20 cellular contexts compared by ENCODE assay signal in the genomic region with DNA sequence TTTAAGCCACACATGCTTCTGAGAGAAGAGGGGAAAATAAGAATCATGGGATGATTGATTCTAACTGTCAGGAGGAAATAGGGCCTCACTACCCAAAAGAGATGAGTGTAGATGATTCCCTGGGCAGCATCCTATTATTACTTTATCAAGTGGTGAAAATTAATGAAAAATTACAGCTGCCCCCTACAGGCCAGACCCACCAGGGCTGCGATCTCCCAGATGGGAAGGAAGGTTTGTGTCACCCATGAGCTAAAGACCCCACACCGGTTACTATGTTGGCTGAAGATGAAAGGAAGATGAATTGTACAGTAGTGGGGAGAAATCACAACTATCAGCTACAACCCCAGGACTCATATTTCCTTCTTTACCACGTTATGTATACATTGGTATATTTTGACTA. TPM values are rescaled to one million over a fixed set of nuclear protein-coding genes. Genes with fewer than 3 reads are reported as not detected.
DNase-seq lines count a peak whose midpoint lies in the region; ATAC-seq and TF ChIP-seq lines count a peak whose summit lies in the region.
"Had no signal": no experiment of that assay in that cellular context is flagged by ENCODE, and none has a peak within 500 bp of the region (broad histone marks: within the 10 kb centered on the region; RNA-seq: fewer than 3 reads in every experiment).

No MANE protein-coding gene starts in this region.

- H3K9me3 Mint-ChIP-seq in activated CD4-positive, alpha-beta memory T cell treated with anti-CD3 and anti-CD28 coated beads, Interleukin-2, amount 10 ng/mL, durations not matched to agents 7 days and 5 days = no peaks in the 10 kb centered on the region
- H3K9me3 Mint-ChIP-seq: activated T-cell treated with anti-CD3 and anti-CD28 coated beads, Interleukin-2, amount 50 U/mL, for 72 hours; stimulated activated effector memory CD8-positive, alpha-beta T cell treated with anti-CD3 and anti-CD28 coated beads, Interleukin-12 subunit alpha, Interleukin-12 subunit beta, amount 100 ng/mL, for 72 hours had no signal

- no peaks in the 10 kb centered on the region for H3K4me1 Mint-ChIP-seq in activated CD4-positive, alpha-beta memory T cell treated with anti-CD3 and anti-CD28 coated beads, Interleukin-2, amount 10 ng/mL, durations not matched to agents 7 days and 5 days
- H3K4me1 Mint-ChIP-seq: activated CD8-positive, alpha-beta memory T cell treated with anti-CD3 and anti-CD28 coated beads, Interleukin-2, amount 10 ng/mL, durations not matched to agents 7 days and 5 days; stimulated activated effector memory CD8-positive, alpha-beta T cell treated with anti-CD3 and anti-CD28 coated beads, Interleukin-12 subunit alpha, Interleukin-12 subunit beta, amount 100 ng/mL, for 72 hours had no signal

- no peak for TF ChIP-seq POLR2A in HCT116 (IDR thresholded peaks at IDR 0.05; ENCODE audit: borderline replicate concordance, extremely low read depth, insufficient read depth, insufficient read length)
- TF ChIP-seq POLR2A in breast epithelium (IDR thresholded peaks at IDR 0.05) = no peak

- H3K9ac ChIP-seq in HCT116 (ENCODE audit: low read length) = no peak overlapping the region

- H3K27ac ChIP-seq in HCT116 (ENCODE audit: low read depth, low read length) = no peak overlapping the region
- no peak overlapping the region for H3K27ac ChIP-seq in breast epithelium
- H3K27ac ChIP-seq: RWPE1 had no signal

- in situ Hi-C loops in astrocyte of the spinal cord (cut with HindIII; ENCODE audit: low sequenced_read_pairs) = no loop called here

- H3K4me3 ChIP-seq in BE2C (ENCODE audit: low read depth, low read length) (no peak overlapping the region), HCT116 (replicated peaks in 1 of 2; ENCODE audit: low read depth in 1 of 2, low read length in 2 of 2) (no peak overlapping the region), astrocyte of the spinal cord (ENCODE audit: low read depth, low read length) (no peak overlapping the region), breast epithelium (no peak overlapping the region)

- H2AFZ ChIP-seq in HCT116 (ENCODE audit: low read depth, low read length, poor library complexity, severe bottlenecking) = no peak overlapping the region

- no peak overlapping the region for H3K27ac Mint-ChIP-seq in activated CD4-positive, alpha-beta memory T cell treated with anti-CD3 and anti-CD28 coated beads, Interleukin-2, amount 10 ng/mL, durations not matched to agents 7 days and 5 days
- H3K27ac Mint-ChIP-seq: activated CD8-positive, alpha-beta memory T cell treated with anti-CD3 and anti-CD28 coated beads, Interleukin-2, amount 10 ng/mL, durations not matched to agents 7 days and 5 days; activated T-cell treated with anti-CD3 and anti-CD28 coated beads, Interleukin-2, amount 50 U/mL, for 72 hours; stimulated activated effector memory CD8-positive, alpha-beta T cell treated with anti-CD3 and anti-CD28 coated beads, Interleukin-12 subunit alpha, Interleukin-12 subunit beta, amount 100 ng/mL, for 72 hours had no signal

- no peaks in the 10 kb centered on the region for H3K79me2 ChIP-seq in HCT116 (ENCODE audit: insufficient read depth, low read length)

- RAD21 ChIA-PET in HCT116 (lab: Charles Lee; ENCODE audit: low non-redundant PET in 1 of 2, low total read pairs in 2 of 2, uncharacterized antibody in 2 of 2, unreplicated experiment in 2 of 2) = no interaction called here

- intact Hi-C loops in HCT116 (cut with micrococcal nuclease) (no loop called here), breast epithelium (cut with DNase I; ENCODE audit: low total_unique reads) (no loop called here), posterior vena cava (cut with DNase I) (no loop called here)

- POLR2A ChIA-PET in HCT116 (lab: Charles Lee) = no interaction called here
- POLR2A ChIA-PET in activated CD4-positive, alpha-beta memory T cell treated with anti-CD3 and anti-CD28 coated beads, Interleukin-2, amount 10 ng/mL, durations not matched to agents 7 days and 5 days (lab: Charles Lee) = no interaction called here

- TF ChIP-seq CTCF in BE2C (IDR thresholded peaks at IDR 0.05; ENCODE audit: low read depth, low read length) = peak; percentile 39
- TF ChIP-seq CTCF in HCT116 (IDR thresholded peaks at IDR 0.05 in 2 of 3, conservative IDR thresholded peaks at IDR 0.05 in 1 of 3; ENCODE audit: borderline replicate concordance in 1 of 3, insufficient read depth in 1 of 3, low read depth in 2 of 3, low read length in 2 of 3) = peak in 2 of 3 experiments; percentile 51 to 56; a peak in 4 of 6 replicates
- peak; percentile 27 for TF ChIP-seq CTCF in astrocyte of the spinal cord (IDR thresholded peaks at IDR 0.05; ENCODE audit: low read depth, low read length)
- no peak for TF ChIP-seq CTCF in breast epithelium (IDR thresholded peaks at IDR 0.05)

- peak; percentile 44; the same call in 1 of the 2 replicates for ATAC-seq in HCT116
- ATAC-seq: activated CD8-positive, alpha-beta memory T cell treated with anti-CD3 and anti-CD28 coated beads, Interleukin-2, amount 10 ng/mL, durations not matched to agents 7 days and 5 days; activated T-cell treated with anti-CD3 and anti-CD28 coated beads, Interleukin-2, amount 50 U/mL, for 72 hours; stimulated activated effector memory CD8-positive, alpha-beta T cell treated with anti-CD3 and anti-CD28 coated beads, Interleukin-12 subunit alpha, Interleukin-12 subunit beta, amount 100 ng/mL, for 72 hours had no signal

- H3K4me1 ChIP-seq in BE2C = peaks cover 4% of the 10 kb centered on the region
- no peaks in the 10 kb centered on the region for H3K4me1 ChIP-seq in HCT116 (ENCODE audit: control insufficient read depth in 1 of 2, insufficient read depth in 2 of 2, low read length in 2 of 2)
- H3K4me1 ChIP-seq in breast epithelium = no peaks in the 10 kb centered on the region

- no peaks in the 10 kb centered on the region for H3K9me3 ChIP-seq in BE2C
- no peaks in the 10 kb centered on the region for H3K9me3 ChIP-seq in HCT116 (ENCODE audit: control insufficient read depth in 1 of 2, insufficient read depth in 1 of 2, low read depth in 1 of 2, low read length in 2 of 2)
- H3K9me3 ChIP-seq in breast epithelium = no peaks in the 10 kb centered on the region

- H3K36me3 ChIP-seq in BE2C (no peaks in the 10 kb centered on the region), HCT116 (ENCODE audit: control insufficient read depth in 1 of 2, insufficient read depth in 2 of 2, low read length in 2 of 2) (no peaks in the 10 kb centered on the region), breast epithelium (no peaks in the 10 kb centered on the region)

- H3K36me3 Mint-ChIP-seq in activated CD4-positive, alpha-beta memory T cell treated with anti-CD3 and anti-CD28 coated beads, Interleukin-2, amount 10 ng/mL, durations not matched to agents 7 days and 5 days (ENCODE audit: low read depth) = peaks cover 3% of the 10 kb centered on the region
- H3K36me3 Mint-ChIP-seq: stimulated activated effector memory CD8-positive, alpha-beta T cell treated with anti-CD3 and anti-CD28 coated beads, Interleukin-12 subunit alpha, Interleukin-12 subunit beta, amount 100 ng/mL, for 72 hours had no signal

- no peak overlapping the region for H3K4me2 ChIP-seq in HCT116 (ENCODE audit: low read length)

- CTCF ChIA-PET in HCT116 (lab: Charles Lee) = interaction anchor here (0.7 to 1.2 kb wide), 3 partner anchors 9 to 17 kb away, joined by 3 to 5 read pairs (median 4); no protein-coding TSS in a partner anchor
- CTCF ChIA-PET in activated CD4-positive, alpha-beta memory T cell treated with anti-CD3 and anti-CD28 coated beads, Interleukin-2, amount 10 ng/mL, durations not matched to agents 7 days and 5 days (lab: Charles Lee) = no interaction called here

- H4K20me1 ChIP-seq in HCT116 (ENCODE audit: insufficient read depth) = no peaks in the 10 kb centered on the region

- no peak for TF ChIP-seq RAD21 in HCT116 (IDR thresholded peaks at IDR 0.05; ENCODE audit: low read depth)

- H3K27me3 Mint-ChIP-seq in activated CD4-positive, alpha-beta memory T cell treated with anti-CD3 and anti-CD28 coated beads, Interleukin-2, amount 10 ng/mL, durations not matched to agents 7 days and 5 days = no peaks in the 10 kb centered on the region
- H3K27me3 Mint-ChIP-seq: activated CD8-positive, alpha-beta memory T cell treated with anti-CD3 and anti-CD28 coated beads, Interleukin-2, amount 10 ng/mL, durations not matched to agents 7 days and 5 days had no signal

- no peak for DNase-seq in BE2C
- no peak for DNase-seq in HCT116 (ENCODE audit: low read depth, low spot score)
- DNase-seq in astrocyte of the spinal cord (ENCODE audit: low read depth, low spot score) = no peak
- peak; percentile 22 for DNase-seq in iPS-NIHi11 (ENCODE audit: low spot score)
- DNase-seq in activated CD4-positive, alpha-beta memory T cell treated with anti-CD3 and anti-CD28 coated beads, Interleukin-2, amount 10 ng/mL, durations not matched to agents 7 days and 5 days = no peak
- no peak for DNase-seq in breast epithelium (ENCODE audit: low spot score in 2 of 2)
- DNase-seq in MV-4-11 (lab: John Stamatoyannopoulos, UW) = no peak
- no peak for DNase-seq in posterior vena cava (ENCODE audit: low spot score)
- DNase-seq: activated CD4-positive, alpha-beta T cell treated with anti-CD3 and anti-CD28 coated beads for 48 hours; activated CD8-positive, alpha-beta memory T cell treated with anti-CD3 and anti-CD28 coated beads, Interleukin-2, amount 10 ng/mL, durations not matched to agents 7 days and 5 days; activated naive CD4-positive, alpha-beta T cell treated with Interleukin-2 at 50 U/mL for 16 hours; activated T-cell treated with anti-CD3 and anti-CD28 coated beads, Interleukin-2, amount 50 U/mL, for 72 hours; GOT3; NCI-H1694; NCI-H2171 treated with DMSO at 0.1 percent for 48 hours; NCI-H526 treated with DMSO at 0.1 percent for 48 hours; occipital lobe; substantia nigra had no signal

- BruUV-seq in HCT116 (replicated peaks; lab: Mats Ljungman, UMichigan) = no TSS peak

- H3K4me3 Mint-ChIP-seq in activated CD4-positive, alpha-beta memory T cell treated with anti-CD3 and anti-CD28 coated beads, Interleukin-2, amount 10 ng/mL, durations not matched to agents 7 days and 5 days = no peak overlapping the region
- H3K4me3 Mint-ChIP-seq: activated CD8-positive, alpha-beta memory T cell treated with anti-CD3 and anti-CD28 coated beads, Interleukin-2, amount 10 ng/mL, durations not matched to agents 7 days and 5 days; activated T-cell treated with anti-CD3 and anti-CD28 coated beads, Interleukin-2, amount 50 U/mL, for 72 hours; stimulated activated effector memory CD8-positive, alpha-beta T cell treated with anti-CD3 and anti-CD28 coated beads, Interleukin-12 subunit alpha, Interleukin-12 subunit beta, amount 100 ng/mL, for 72 hours had no signal

- no peaks in the 10 kb centered on the region for H3K27me3 ChIP-seq in BE2C
- H3K27me3 ChIP-seq in HCT116 (ENCODE audit: insufficient read depth, low read length) = no peaks in the 10 kb centered on the region
- no peaks in the 10 kb centered on the region for H3K27me3 ChIP-seq in breast epithelium

- no peaks in the 10 kb centered on the region for H3K9me2 ChIP-seq in HCT116 (ENCODE audit: insufficient read depth)

RNA-seq across cellular contexts. Expression of gene RFC3, which starts 49.5 kb away (rescaled TPM):
- 25.6 TPM for polyA plus RNA-seq in BE2C (2012; ENCODE audit: insufficient read depth, insufficient read length, low read depth)
- total RNA-seq in HCT116 (2021; ENCODE audit: unreplicated experiment) = 38.2 TPM
- polyA plus RNA-seq in HCT116 (2012) = 12.2 and 17.4 TPM in 2 replicates
- 10 to 100 TPM; 34.9 to 35.2 TPM for total RNA-seq in activated CD4-positive, alpha-beta memory T cell treated with anti-CD3 and anti-CD28 coated beads, Interleukin-2, amount 10 ng/mL, durations not matched to agents 7 days and 5 days
- total RNA-seq in breast epithelium = 10 to 100 TPM in 2 of 3 donors, 1 to 10 TPM in 1; 9.8 to 19.8 (median 10.7) TPM
- 1 to 10 TPM; 5.2 to 5.3 TPM for total RNA-seq in posterior vena cava

Comparison
In these comparisons a context has a peak if more than half of its experiments do, and no peak if none do; other contexts are left out.
1. CTCF ChIP-seq: peak in BE2C (single experiment), HCT116 (2 of 3) and astrocyte of the spinal cord (single experiment); none in breast epithelium (0 of 3).